ENCODE assay signal across 1 cellular context in the genomic region with DNA sequence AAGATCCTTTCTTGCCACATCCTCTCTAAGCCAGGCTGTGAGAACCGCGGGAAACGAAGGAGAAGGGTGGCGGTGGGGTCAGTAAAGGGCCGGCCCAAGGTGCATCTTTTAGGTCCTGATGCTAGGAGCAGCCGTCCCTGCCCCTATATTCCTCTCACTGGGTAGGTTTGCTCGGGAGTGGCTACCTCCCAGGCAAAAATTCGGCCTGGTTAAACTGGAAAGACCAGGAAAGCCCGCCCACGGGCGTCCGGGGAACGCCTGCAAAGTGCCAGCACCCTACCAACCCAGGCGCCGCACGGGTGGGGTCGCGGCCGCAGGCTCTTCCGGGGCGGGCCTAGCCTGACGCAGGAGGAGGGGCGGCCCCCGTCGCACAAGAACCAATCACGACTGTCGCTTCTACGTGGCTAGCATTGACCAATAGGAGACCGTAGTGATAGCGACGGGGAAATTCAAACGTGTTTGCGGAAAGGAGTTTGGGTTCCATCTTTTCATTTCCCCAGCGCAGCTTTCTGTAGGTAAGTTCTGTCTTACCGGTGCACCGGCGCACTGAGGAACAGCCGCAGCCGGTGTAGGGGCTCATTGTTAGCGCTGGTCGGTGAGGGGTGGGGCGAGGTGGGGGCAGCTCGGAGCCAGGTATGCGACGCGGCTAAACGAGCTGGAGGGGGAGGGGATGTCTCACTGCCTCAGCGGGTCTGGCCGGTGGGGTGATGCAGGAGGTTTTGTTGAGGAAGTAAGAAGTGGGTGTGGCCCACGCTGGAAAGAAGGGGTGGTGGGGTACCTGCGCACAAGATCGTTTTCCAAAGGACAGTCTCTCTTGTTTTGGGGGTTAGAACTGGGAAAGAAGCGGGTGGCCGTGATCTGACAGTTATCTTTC.
A peak's percentile ranks its signal among the peaks of the same experiment; 100 is the strongest.
TF ChIP-seq lines count a peak whose summit lies in the region.

TSS of gene TTK (plus strand) at position 451 of the 874 bp plus-strand sequence. CDS start 1,195 bp downstream, outside the sequence.

TF ChIP-seq in GM12878, 131 proteins besides CTCF, POLR2A, EP300 and RAD21 (continued from another document and continues in another):
- TF ChIP-seq ZNF687 (IDR thresholded peaks at IDR 0.05) (no peak; the same call in 1 of the 2 replicates), SRF (IDR thresholded peaks at IDR 0.05; ENCODE audit: low read depth in 2 of 2, low read length in 2 of 2) (no peak), CBX5 (IDR thresholded peaks at IDR 0.05; ENCODE audit: low read depth) (no peak), ZNF217 (IDR thresholded peaks at IDR 0.05) (no peak), POU2F2 (IDR thresholded peaks at IDR 0.05; ENCODE audit: borderline replicate concordance, low read depth, low read length) (peak; percentile 0; the same call in 1 of the 3 replicates), RUNX3 (IDR thresholded peaks at IDR 0.05; ENCODE audit: low read length) (peak; percentile 40; the same call in 1 of the 2 replicates), MYB (IDR thresholded peaks at IDR 0.05; ENCODE audit: borderline replicate concordance, low read depth, low read length) (no peak), SPI1 (IDR thresholded peaks at IDR 0.05; ENCODE audit: borderline replicate concordance, insufficient read depth, low read depth, low read length) (no peak), SMC3 (IDR thresholded peaks at IDR 0.05; ENCODE audit: borderline replicate concordance, low read length) (no peak), MEF2B (IDR thresholded peaks at IDR 0.05; ENCODE audit: partially characterized antibody, poor library complexity, severe bottlenecking) (no peak), NFXL1 (IDR thresholded peaks at IDR 0.05; ENCODE audit: borderline replicate concordance) (no peak), YBX1 (IDR thresholded peaks at IDR 0.05) (no peak), ZBED1 (IDR thresholded peaks at IDR 0.05; ENCODE audit: borderline replicate concordance) (no peak), CEBPB (IDR thresholded peaks at IDR 0.05; ENCODE audit: borderline replicate concordance in 1 of 2, low read depth in 2 of 2, low read length in 2 of 2) (no peak), BACH1 (IDR thresholded peaks at IDR 0.05; ENCODE audit: borderline replicate concordance) (0 out of 2 replicates have a peak, but pooled peaks have one; percentile 29), JUND (IDR thresholded peaks at IDR 0.05; ENCODE audit: low read depth, low read length) (0 out of 2 replicates have a peak, but pooled peaks have one; percentile 17), ETV6 (conservative IDR thresholded peaks at IDR 0.05 in 1 of 2, IDR thresholded peaks at IDR 0.05 in 1 of 2; ENCODE audit: borderline replicate concordance in 1 of 2, low read depth in 1 of 2) (no peak), ZNF622 (IDR thresholded peaks at IDR 0.05) (no peak), EED (IDR thresholded peaks at IDR 0.05; ENCODE audit: low read depth) (no peak), EZH2 (IDR thresholded peaks at IDR 0.05; ENCODE audit: borderline replicate concordance, control insufficient read depth, low read depth, low read length) (no peak), SIX5 (IDR thresholded peaks at IDR 0.05; ENCODE audit: low read depth, low read length, severe bottlenecking) (no peak), LARP7 (IDR thresholded peaks at IDR 0.05) (0 out of 2 replicates have a peak, but pooled peaks have one; percentile 37), PML (IDR thresholded peaks at IDR 0.05; ENCODE audit: low read length) (no peak), ASH2L (IDR thresholded peaks at IDR 0.05; ENCODE audit: borderline replicate concordance, low read depth) (no peak), BRCA1 (IDR thresholded peaks at IDR 0.05; ENCODE audit: low read depth, low read length) (no peak), RAD51 (IDR thresholded peaks at IDR 0.05) (no peak)
- TF ChIP-seq, protein P1, sequence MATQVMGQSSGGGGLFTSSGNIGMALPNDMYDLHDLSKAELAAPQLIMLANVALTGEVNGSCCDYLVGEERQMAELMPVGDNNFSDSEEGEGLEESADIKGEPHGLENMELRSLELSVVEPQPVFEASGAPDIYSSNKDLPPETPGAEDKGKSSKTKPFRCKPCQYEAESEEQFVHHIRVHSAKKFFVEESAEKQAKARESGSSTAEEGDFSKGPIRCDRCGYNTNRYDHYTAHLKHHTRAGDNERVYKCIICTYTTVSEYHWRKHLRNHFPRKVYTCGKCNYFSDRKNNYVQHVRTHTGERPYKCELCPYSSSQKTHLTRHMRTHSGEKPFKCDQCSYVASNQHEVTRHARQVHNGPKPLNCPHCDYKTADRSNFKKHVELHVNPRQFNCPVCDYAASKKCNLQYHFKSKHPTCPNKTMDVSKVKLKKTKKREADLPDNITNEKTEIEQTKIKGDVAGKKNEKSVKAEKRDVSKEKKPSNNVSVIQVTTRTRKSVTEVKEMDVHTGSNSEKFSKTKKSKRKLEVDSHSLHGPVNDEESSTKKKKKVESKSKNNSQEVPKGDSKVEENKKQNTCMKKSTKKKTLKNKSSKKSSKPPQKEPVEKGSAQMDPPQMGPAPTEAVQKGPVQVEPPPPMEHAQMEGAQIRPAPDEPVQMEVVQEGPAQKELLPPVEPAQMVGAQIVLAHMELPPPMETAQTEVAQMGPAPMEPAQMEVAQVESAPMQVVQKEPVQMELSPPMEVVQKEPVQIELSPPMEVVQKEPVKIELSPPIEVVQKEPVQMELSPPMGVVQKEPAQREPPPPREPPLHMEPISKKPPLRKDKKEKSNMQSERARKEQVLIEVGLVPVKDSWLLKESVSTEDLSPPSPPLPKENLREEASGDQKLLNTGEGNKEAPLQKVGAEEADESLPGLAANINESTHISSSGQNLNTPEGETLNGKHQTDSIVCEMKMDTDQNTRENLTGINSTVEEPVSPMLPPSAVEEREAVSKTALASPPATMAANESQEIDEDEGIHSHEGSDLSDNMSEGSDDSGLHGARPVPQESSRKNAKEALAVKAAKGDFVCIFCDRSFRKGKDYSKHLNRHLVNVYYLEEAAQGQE (IDR thresholded peaks at IDR 0.05; ENCODE audit: low read depth, low read length): no peak
- TF ChIP-seq, protein P2, sequence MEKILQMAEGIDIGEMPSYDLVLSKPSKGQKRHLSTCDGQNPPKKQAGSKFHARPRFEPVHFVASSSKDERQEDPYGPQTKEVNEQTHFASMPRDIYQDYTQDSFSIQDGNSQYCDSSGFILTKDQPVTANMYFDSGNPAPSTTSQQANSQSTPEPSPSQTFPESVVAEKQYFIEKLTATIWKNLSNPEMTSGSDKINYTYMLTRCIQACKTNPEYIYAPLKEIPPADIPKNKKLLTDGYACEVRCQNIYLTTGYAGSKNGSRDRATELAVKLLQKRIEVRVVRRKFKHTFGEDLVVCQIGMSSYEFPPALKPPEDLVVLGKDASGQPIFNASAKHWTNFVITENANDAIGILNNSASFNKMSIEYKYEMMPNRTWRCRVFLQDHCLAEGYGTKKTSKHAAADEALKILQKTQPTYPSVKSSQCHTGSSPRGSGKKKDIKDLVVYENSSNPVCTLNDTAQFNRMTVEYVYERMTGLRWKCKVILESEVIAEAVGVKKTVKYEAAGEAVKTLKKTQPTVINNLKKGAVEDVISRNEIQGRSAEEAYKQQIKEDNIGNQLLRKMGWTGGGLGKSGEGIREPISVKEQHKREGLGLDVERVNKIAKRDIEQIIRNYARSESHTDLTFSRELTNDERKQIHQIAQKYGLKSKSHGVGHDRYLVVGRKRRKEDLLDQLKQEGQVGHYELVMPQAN (conservative IDR thresholded peaks at IDR 0.05): peak; percentile 99
- TF ChIP-seq, protein P3, sequence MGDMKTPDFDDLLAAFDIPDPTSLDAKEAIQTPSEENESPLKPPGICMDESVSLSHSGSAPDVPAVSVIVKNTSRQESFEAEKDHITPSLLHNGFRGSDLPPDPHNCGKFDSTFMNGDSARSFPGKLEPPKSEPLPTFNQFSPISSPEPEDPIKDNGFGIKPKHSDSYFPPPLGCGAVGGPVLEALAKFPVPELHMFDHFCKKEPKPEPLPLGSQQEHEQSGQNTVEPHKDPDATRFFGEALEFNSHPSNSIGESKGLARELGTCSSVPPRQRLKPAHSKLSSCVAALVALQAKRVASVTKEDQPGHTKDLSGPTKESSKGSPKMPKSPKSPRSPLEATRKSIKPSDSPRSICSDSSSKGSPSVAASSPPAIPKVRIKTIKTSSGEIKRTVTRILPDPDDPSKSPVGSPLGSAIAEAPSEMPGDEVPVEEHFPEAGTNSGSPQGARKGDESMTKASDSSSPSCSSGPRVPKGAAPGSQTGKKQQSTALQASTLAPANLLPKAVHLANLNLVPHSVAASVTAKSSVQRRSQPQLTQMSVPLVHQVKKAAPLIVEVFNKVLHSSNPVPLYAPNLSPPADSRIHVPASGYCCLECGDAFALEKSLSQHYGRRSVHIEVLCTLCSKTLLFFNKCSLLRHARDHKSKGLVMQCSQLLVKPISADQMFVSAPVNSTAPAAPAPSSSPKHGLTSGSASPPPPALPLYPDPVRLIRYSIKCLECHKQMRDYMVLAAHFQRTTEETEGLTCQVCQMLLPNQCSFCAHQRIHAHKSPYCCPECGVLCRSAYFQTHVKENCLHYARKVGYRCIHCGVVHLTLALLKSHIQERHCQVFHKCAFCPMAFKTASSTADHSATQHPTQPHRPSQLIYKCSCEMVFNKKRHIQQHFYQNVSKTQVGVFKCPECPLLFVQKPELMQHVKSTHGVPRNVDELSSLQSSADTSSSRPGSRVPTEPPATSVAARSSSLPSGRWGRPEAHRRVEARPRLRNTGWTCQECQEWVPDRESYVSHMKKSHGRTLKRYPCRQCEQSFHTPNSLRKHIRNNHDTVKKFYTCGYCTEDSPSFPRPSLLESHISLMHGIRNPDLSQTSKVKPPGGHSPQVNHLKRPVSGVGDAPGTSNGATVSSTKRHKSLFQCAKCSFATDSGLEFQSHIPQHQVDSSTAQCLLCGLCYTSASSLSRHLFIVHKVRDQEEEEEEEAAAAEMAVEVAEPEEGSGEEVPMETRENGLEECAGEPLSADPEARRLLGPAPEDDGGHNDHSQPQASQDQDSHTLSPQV (IDR thresholded peaks at IDR 0.05): no peak
- TF ChIP-seq, protein P4, sequence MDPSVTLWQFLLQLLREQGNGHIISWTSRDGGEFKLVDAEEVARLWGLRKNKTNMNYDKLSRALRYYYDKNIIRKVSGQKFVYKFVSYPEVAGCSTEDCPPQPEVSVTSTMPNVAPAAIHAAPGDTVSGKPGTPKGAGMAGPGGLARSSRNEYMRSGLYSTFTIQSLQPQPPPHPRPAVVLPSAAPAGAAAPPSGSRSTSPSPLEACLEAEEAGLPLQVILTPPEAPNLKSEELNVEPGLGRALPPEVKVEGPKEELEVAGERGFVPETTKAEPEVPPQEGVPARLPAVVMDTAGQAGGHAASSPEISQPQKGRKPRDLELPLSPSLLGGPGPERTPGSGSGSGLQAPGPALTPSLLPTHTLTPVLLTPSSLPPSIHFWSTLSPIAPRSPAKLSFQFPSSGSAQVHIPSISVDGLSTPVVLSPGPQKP (IDR thresholded peaks at IDR 0.05; ENCODE audit: low read depth, low read length): peak; percentile 75; the same call in 1 of the 2 replicates
- TF ChIP-seq, protein P5, sequence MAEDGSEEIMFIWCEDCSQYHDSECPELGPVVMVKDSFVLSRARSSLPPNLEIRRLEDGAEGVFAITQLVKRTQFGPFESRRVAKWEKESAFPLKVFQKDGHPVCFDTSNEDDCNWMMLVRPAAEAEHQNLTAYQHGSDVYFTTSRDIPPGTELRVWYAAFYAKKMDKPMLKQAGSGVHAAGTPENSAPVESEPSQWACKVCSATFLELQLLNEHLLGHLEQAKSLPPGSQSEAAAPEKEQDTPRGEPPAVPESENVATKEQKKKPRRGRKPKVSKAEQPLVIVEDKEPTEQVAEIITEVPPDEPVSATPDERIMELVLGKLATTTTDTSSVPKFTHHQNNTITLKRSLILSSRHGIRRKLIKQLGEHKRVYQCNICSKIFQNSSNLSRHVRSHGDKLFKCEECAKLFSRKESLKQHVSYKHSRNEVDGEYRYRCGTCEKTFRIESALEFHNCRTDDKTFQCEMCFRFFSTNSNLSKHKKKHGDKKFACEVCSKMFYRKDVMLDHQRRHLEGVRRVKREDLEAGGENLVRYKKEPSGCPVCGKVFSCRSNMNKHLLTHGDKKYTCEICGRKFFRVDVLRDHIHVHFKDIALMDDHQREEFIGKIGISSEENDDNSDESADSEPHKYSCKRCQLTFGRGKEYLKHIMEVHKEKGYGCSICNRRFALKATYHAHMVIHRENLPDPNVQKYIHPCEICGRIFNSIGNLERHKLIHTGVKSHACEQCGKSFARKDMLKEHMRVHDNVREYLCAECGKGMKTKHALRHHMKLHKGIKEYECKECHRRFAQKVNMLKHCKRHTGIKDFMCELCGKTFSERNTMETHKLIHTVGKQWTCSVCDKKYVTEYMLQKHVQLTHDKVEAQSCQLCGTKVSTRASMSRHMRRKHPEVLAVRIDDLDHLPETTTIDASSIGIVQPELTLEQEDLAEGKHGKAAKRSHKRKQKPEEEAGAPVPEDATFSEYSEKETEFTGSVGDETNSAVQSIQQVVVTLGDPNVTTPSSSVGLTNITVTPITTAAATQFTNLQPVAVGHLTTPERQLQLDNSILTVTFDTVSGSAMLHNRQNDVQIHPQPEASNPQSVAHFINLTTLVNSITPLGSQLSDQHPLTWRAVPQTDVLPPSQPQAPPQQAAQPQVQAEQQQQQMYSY (CRISPR knock-in tag; IDR thresholded peaks at IDR 0.05): no peak
